Comparison of ENCODE assay signal across 33 cellular contexts in the genomic region with DNA sequence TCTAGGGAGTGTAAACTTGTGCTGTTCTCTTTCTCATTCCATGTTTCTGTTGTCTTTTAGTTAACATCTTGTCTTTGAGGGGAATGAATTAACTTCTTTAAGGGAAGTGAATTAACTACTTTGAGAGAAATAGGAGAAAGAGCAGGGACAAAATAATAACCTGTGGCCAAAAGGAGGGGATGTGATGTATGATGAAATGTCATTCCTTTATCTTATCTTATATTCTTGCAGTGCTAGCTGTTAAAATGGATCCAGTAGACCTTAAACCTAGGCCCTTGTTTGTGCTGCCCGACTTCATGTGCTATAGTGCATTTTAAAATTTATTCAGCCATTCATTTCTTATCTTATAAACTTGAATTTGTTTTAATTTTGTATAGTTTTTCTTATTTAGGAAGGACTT.
"Had no signal": no experiment of that assay in that cellular context is flagged by ENCODE, and none has a peak within 500 bp of the region (broad histone marks: within the 10 kb centered on the region; RNA-seq: fewer than 3 reads in every experiment).

No MANE protein-coding gene starts in this region.

- H3K9me3 ChIP-seq: adrenal gland, body of pancreas, esophagus muscularis mucosa, gastrocnemius medialis, heart left ventricle had no signal

- ATAC-seq: activated naive CD8-positive, alpha-beta T cell treated with anti-CD3 and anti-CD28 coated beads, Interleukin-2, amount 50 U/mL, for 24 hours; activated T-cell treated with anti-CD3 and anti-CD28 coated beads, Interleukin-2, amount 50 U/mL, for 72 hours; activated T-helper 17 cell treated with anti-CD3 and anti-CD28 coated beads, Interleukin-2, amount 50 U/mL, for 72 hours; body of pancreas; foreskin keratinocyte; gastrocnemius medialis; WTC11 had no signal

- H3K4me3 Mint-ChIP-seq: activated CD4-positive, alpha-beta memory T cell treated with anti-CD3 and anti-CD28 coated beads, Interleukin-2, amount 10 ng/mL, durations not matched to agents 7 days and 5 days; activated CD4-positive, alpha-beta T cell treated with anti-CD3 and anti-CD28 coated beads, Interleukin-2, amount 10 ng/mL, durations not matched to agents 7 days and 5 days; activated naive CD4-positive, alpha-beta T cell treated with anti-CD3 and anti-CD28 coated beads for 36 hours; activated naive CD4-positive, alpha-beta T cell treated with anti-CD3 and anti-CD28 coated beads, Interleukin-2, amount 50 U/mL, for 24 hours; activated naive CD8-positive, alpha-beta T cell treated with anti-CD3 and anti-CD28 coated beads for 36 hours; activated naive CD8-positive, alpha-beta T cell treated with anti-CD3 and anti-CD28 coated beads, Interleukin-2, amount 50 U/mL, for 24 hours; activated T-cell treated with anti-CD3 and anti-CD28 coated beads, Interleukin-2, amount 50 U/mL, for 24 hours; activated T-cell treated with anti-CD3 and anti-CD28 coated beads, Interleukin-2, amount 50 U/mL, for 72 hours; activated T-helper 17 cell treated with anti-CD3 and anti-CD28 coated beads, Interleukin-2, amount 50 U/mL, for 72 hours; dendritic cell treated with granulocyte-macrophage colony-stimulating factor and Interleukin-4, amounts not matched to agents 40 ng/mL and 50 ng/mL, for 4 days; endodermal cell; WTC11 had no signal

- DNase-seq: activated CD4-positive, alpha-beta memory T cell treated with anti-CD3 and anti-CD28 coated beads, Interleukin-2, amount 10 ng/mL, durations not matched to agents 7 days and 5 days; activated CD4-positive, alpha-beta T cell treated with anti-CD3 and anti-CD28 coated beads for 1 hour; activated CD4-positive, alpha-beta T cell treated with anti-CD3 and anti-CD28 coated beads for 4 hours; activated CD4-positive, alpha-beta T cell treated with anti-CD3 and anti-CD28 coated beads, Interleukin-2, amount 10 ng/mL, durations not matched to agents 7 days and 5 days; activated CD4-positive, alpha-beta T cell treated with anti-CD3 and anti-CD28 coated beads, Interleukin-2, amount 50 U/mL, for 4 hours; activated CD8-positive, alpha-beta memory T cell treated with anti-CD3 and anti-CD28 coated beads, Interleukin-2, amount 50 U/mL, for 48 hours; activated effector memory CD4-positive, alpha-beta T cell treated with anti-CD3 and anti-CD28 coated beads, Interleukin-2, amount 50 U/mL, for 16 hours; activated naive CD4-positive, alpha-beta T cell treated with anti-CD3 and anti-CD28 coated beads for 36 hours; activated naive CD8-positive, alpha-beta T cell treated with anti-CD3 and anti-CD28 coated beads for 36 hours; activated naive CD8-positive, alpha-beta T cell treated with anti-CD3 and anti-CD28 coated beads, Interleukin-2, amount 50 U/mL, for 24 hours; activated T-cell treated with anti-CD3 and anti-CD28 coated beads for 4 hours; activated T-cell treated with anti-CD3 and anti-CD28 coated beads, Interleukin-2, amount 50 U/mL, for 24 hours; activated T-cell treated with anti-CD3 and anti-CD28 coated beads, Interleukin-2, amount 50 U/mL, for 72 hours; amygdala; aorta; body of pancreas; central memory CD4-positive, alpha-beta T cell; dorsolateral prefrontal cortex; effector memory CD4-positive, alpha-beta T cell; endodermal cell; gastrocnemius medialis; glutamatergic neuron; heart left ventricle; T-helper 2 cell had no signal

- H3K36me3 ChIP-seq: adrenal gland, gastrocnemius medialis had no signal

- H3K4me1 Mint-ChIP-seq: activated CD4-positive, alpha-beta memory T cell treated with anti-CD3 and anti-CD28 coated beads, Interleukin-2, amount 10 ng/mL, durations not matched to agents 7 days and 5 days; activated CD4-positive, alpha-beta T cell treated with anti-CD3 and anti-CD28 coated beads, Interleukin-2, amount 10 ng/mL, durations not matched to agents 7 days and 5 days; activated naive CD8-positive, alpha-beta T cell treated with anti-CD3 and anti-CD28 coated beads, Interleukin-2, amount 50 U/mL, for 24 hours had no signal

- H3K27me3 ChIP-seq: adrenal gland, body of pancreas, dorsolateral prefrontal cortex, esophagus muscularis mucosa, foreskin keratinocyte, gastrocnemius medialis, heart left ventricle had no signal

- H3K9me3 Mint-ChIP-seq: activated CD4-positive, alpha-beta memory T cell treated with anti-CD3 and anti-CD28 coated beads, Interleukin-2, amount 10 ng/mL, durations not matched to agents 7 days and 5 days; activated CD4-positive, alpha-beta T cell treated with anti-CD3 and anti-CD28 coated beads, Interleukin-2, amount 10 ng/mL, durations not matched to agents 7 days and 5 days; activated naive CD4-positive, alpha-beta T cell treated with anti-CD3 and anti-CD28 coated beads for 36 hours; activated naive CD4-positive, alpha-beta T cell treated with anti-CD3 and anti-CD28 coated beads, Interleukin-2, amount 50 U/mL, for 24 hours; activated naive CD8-positive, alpha-beta T cell treated with anti-CD3 and anti-CD28 coated beads for 36 hours; activated naive CD8-positive, alpha-beta T cell treated with anti-CD3 and anti-CD28 coated beads, Interleukin-2, amount 50 U/mL, for 24 hours; activated T-cell treated with anti-CD3 and anti-CD28 coated beads, Interleukin-2, amount 50 U/mL, for 24 hours; activated T-cell treated with anti-CD3 and anti-CD28 coated beads, Interleukin-2, amount 50 U/mL, for 72 hours; activated T-helper 17 cell treated with anti-CD3 and anti-CD28 coated beads, Interleukin-2, amount 50 U/mL, for 72 hours; dendritic cell treated with granulocyte-macrophage colony-stimulating factor and Interleukin-4, amounts not matched to agents 40 ng/mL and 50 ng/mL, for 4 days; endodermal cell had no signal

- H3K27ac Mint-ChIP-seq: activated CD4-positive, alpha-beta memory T cell treated with anti-CD3 and anti-CD28 coated beads, Interleukin-2, amount 10 ng/mL, durations not matched to agents 7 days and 5 days; activated CD4-positive, alpha-beta T cell treated with anti-CD3 and anti-CD28 coated beads, Interleukin-2, amount 10 ng/mL, durations not matched to agents 7 days and 5 days; activated naive CD4-positive, alpha-beta T cell treated with anti-CD3 and anti-CD28 coated beads for 36 hours; activated naive CD4-positive, alpha-beta T cell treated with anti-CD3 and anti-CD28 coated beads, Interleukin-2, amount 50 U/mL, for 24 hours; activated naive CD8-positive, alpha-beta T cell treated with anti-CD3 and anti-CD28 coated beads for 36 hours; activated naive CD8-positive, alpha-beta T cell treated with anti-CD3 and anti-CD28 coated beads, Interleukin-2, amount 50 U/mL, for 24 hours; activated T-cell treated with anti-CD3 and anti-CD28 coated beads, Interleukin-2, amount 50 U/mL, for 24 hours; activated T-cell treated with anti-CD3 and anti-CD28 coated beads, Interleukin-2, amount 50 U/mL, for 72 hours; activated T-helper 17 cell treated with anti-CD3 and anti-CD28 coated beads, Interleukin-2, amount 50 U/mL, for 72 hours; dendritic cell treated with granulocyte-macrophage colony-stimulating factor and Interleukin-4, amounts not matched to agents 40 ng/mL and 50 ng/mL, for 4 days; endodermal cell; WTC11 had no signal

- H3K4me3 ChIP-seq: adrenal gland, body of pancreas, coronary artery, dorsolateral prefrontal cortex, esophagus muscularis mucosa, gastrocnemius medialis, heart left ventricle had no signal

- H3K27ac ChIP-seq: adrenal gland, body of pancreas, coronary artery, dorsolateral prefrontal cortex, esophagus muscularis mucosa, foreskin keratinocyte, gastrocnemius medialis, VCaP had no signal

- H3K4me1 ChIP-seq: body of pancreas, foreskin keratinocyte had no signal

- H3K27me3 Mint-ChIP-seq: activated CD4-positive, alpha-beta memory T cell treated with anti-CD3 and anti-CD28 coated beads, Interleukin-2, amount 10 ng/mL, durations not matched to agents 7 days and 5 days; activated CD4-positive, alpha-beta T cell treated with anti-CD3 and anti-CD28 coated beads, Interleukin-2, amount 10 ng/mL, durations not matched to agents 7 days and 5 days; activated naive CD4-positive, alpha-beta T cell treated with anti-CD3 and anti-CD28 coated beads, Interleukin-2, amount 50 U/mL, for 24 hours; activated naive CD8-positive, alpha-beta T cell treated with anti-CD3 and anti-CD28 coated beads for 36 hours; activated naive CD8-positive, alpha-beta T cell treated with anti-CD3 and anti-CD28 coated beads, Interleukin-2, amount 50 U/mL, for 24 hours; activated T-cell treated with anti-CD3 and anti-CD28 coated beads, Interleukin-2, amount 50 U/mL, for 24 hours; activated T-helper 17 cell treated with anti-CD3 and anti-CD28 coated beads, Interleukin-2, amount 50 U/mL, for 72 hours; dendritic cell treated with granulocyte-macrophage colony-stimulating factor and Interleukin-4, amounts not matched to agents 40 ng/mL and 50 ng/mL, for 4 days had no signal
